19 cellular contexts compared by ENCODE assay signal in genomic region chr7:42214063-42214679, GRCh38. TPM values are rescaled to one million over a fixed set of nuclear protein-coding genes. Genes with fewer than 3 reads are reported as not detected.
DNase-seq lines count a peak whose midpoint lies in the region; ATAC-seq and TF ChIP-seq lines count a peak whose summit lies in the region.
"Had no signal": no experiment of that assay in that cellular context is flagged by ENCODE, and none has a peak within 500 bp of the region (broad histone marks: within the 10 kb centered on the region; RNA-seq: fewer than 3 reads in every experiment).

No MANE protein-coding gene starts in this region.

- peaks cover 100% of the 10 kb centered on the region for H4K20me1 ChIP-seq in smooth muscle cell (ENCODE audit: low read depth)

- no peak overlapping the region for H3K4me2 ChIP-seq in smooth muscle cell

- H3K27me3 Mint-ChIP-seq in mesothelial cell of epicardium (ENCODE audit: low read depth): no peaks in the 10 kb centered on the region
- H3K27me3 Mint-ChIP-seq: CD4-positive, CD25-positive, alpha-beta regulatory T cell had no signal

- no peak for TF ChIP-seq POLR2A in erythroblast (IDR thresholded peaks at IDR 0.05; ENCODE audit: low read length)

- H3K27me3 ChIP-seq in HUES48 (ENCODE audit: control insufficient read depth, insufficient read depth, low read length) (no peaks in the 10 kb centered on the region), ectodermal cell (ENCODE audit: control insufficient read depth, insufficient read depth, low read length, poor library complexity, severe bottlenecking) (no peaks in the 10 kb centered on the region), smooth muscle cell (ENCODE audit: low read depth) (no peaks in the 10 kb centered on the region), left lung (no peaks in the 10 kb centered on the region)
- H3K27me3 ChIP-seq: SJSA1 had no signal

- intact Hi-C loops in left lung (cut with DNase I): no loop called here

- H3K4me1 ChIP-seq in HUES48 (ENCODE audit: control insufficient read depth, insufficient read depth, low read length) (peaks cover 55% of the 10 kb centered on the region), ectodermal cell (ENCODE audit: control insufficient read depth, insufficient read depth, low read length) (peaks cover 74% of the 10 kb centered on the region), smooth muscle cell (ENCODE audit: low read depth) (peaks cover 76% of the 10 kb centered on the region), left lung (no peaks in the 10 kb centered on the region)
- H3K4me1 ChIP-seq: SJSA1 had no signal

- DNase-seq in mesothelial cell of epicardium (ENCODE audit: low spot score in 2 of 2, unreplicated experiment in 2 of 2): no peak
- no peak for DNase-seq in smooth muscle cell (lab: John Stamatoyannopoulos, UW; ENCODE audit: unreplicated experiment)
- DNase-seq in stimulated activated naive CD4-positive, alpha-beta T cell treated with Interleukin-2 at 50 U/mL for 16 hours (lab: John Stamatoyannopoulos, UW): no peak
- no peak for DNase-seq in erythroblast (lab: John Stamatoyannopoulos, UW)
- DNase-seq in GM19240 (ENCODE audit: insufficient read length, low spot score): no peak
- no peak for DNase-seq in left lung
- DNase-seq: CD4-positive, CD25-positive, alpha-beta regulatory T cell; COR-L47; DMS79 treated with DMSO at 0.1 percent for 48 hours; HCEC 1CT; Kasumi-1; NCI-H1417 treated with DMSO at 0.1 percent for 48 hours; NCI-H187; NCI-H446; NCI-H526 treated with DMSO at 0.1 percent for 48 hours had no signal

- H2AFZ ChIP-seq in smooth muscle cell (ENCODE audit: low read depth): no peak overlapping the region

- ATAC-seq in left lung: no peak
- ATAC-seq: Right ventricle myocardium inferior had no signal

- H3K36me3 ChIP-seq in HUES48 (ENCODE audit: control insufficient read depth, insufficient read depth, low read length) (no peaks in the 10 kb centered on the region), ectodermal cell (ENCODE audit: control insufficient read depth, insufficient read depth, low read length) (peaks cover 16% of the 10 kb centered on the region), smooth muscle cell (ENCODE audit: low read depth) (no peaks in the 10 kb centered on the region), left lung (no peaks in the 10 kb centered on the region)

- H3K4me1 Mint-ChIP-seq in mesothelial cell of epicardium: peaks cover 37% of the 10 kb centered on the region
- H3K4me1 Mint-ChIP-seq: CD4-positive, CD25-positive, alpha-beta regulatory T cell had no signal

- H3K4me3 ChIP-seq in HUES48 (ENCODE audit: low read depth, low read length) (no peak overlapping the region), ectodermal cell (ENCODE audit: insufficient read depth, low read depth, low read length) (no peak overlapping the region), smooth muscle cell (no peak overlapping the region), left lung (no peak overlapping the region)
- H3K4me3 ChIP-seq: SJSA1 had no signal

- no peak for TF ChIP-seq CTCF in mesothelial cell of epicardium (IDR thresholded peaks at IDR 0.05; ENCODE audit: unreplicated experiment)
- TF ChIP-seq CTCF in smooth muscle cell (IDR thresholded peaks at IDR 0.05; ENCODE audit: borderline replicate concordance, insufficient read depth, poor library complexity, severe bottlenecking): no peak
- no peak for TF ChIP-seq CTCF in left lung (IDR thresholded peaks at IDR 0.05)

- H3K9me3 ChIP-seq in HUES48 (ENCODE audit: control insufficient read depth, insufficient read depth, low read length): no peaks in the 10 kb centered on the region
- H3K9me3 ChIP-seq in ectodermal cell (ENCODE audit: control insufficient read depth, low read length): no peaks in the 10 kb centered on the region
- H3K9me3 ChIP-seq in smooth muscle cell (replicated peaks; ENCODE audit: low read depth): no peaks in the 10 kb centered on the region
- no peaks in the 10 kb centered on the region for H3K9me3 ChIP-seq in left lung
- H3K9me3 ChIP-seq: SJSA1 had no signal

- 1% methylated on average over 6 to 7 of the region's 8 CpGs for WGBS in ectodermal cell, 2 experiments
- WGBS in smooth muscle cell (ENCODE audit: low lambda C conversion rate): 85% methylated on average over 8 of the region's 8 CpGs

- H3K27ac ChIP-seq in HUES48 (ENCODE audit: low read depth, low read length): peak overlapping the region; percentile 83
- peak overlapping the region; percentile 81 for H3K27ac ChIP-seq in ectodermal cell (ENCODE audit: insufficient read depth, low read depth, low read length, poor library complexity, severe bottlenecking)
- peak overlapping the region; percentile 1 for H3K27ac ChIP-seq in smooth muscle cell (ENCODE audit: low read depth)
- no peak overlapping the region for H3K27ac ChIP-seq in left lung
- H3K27ac ChIP-seq: SJSA1 had no signal

- H3K9ac ChIP-seq in HUES48 (ENCODE audit: low read depth, low read length) (no peak overlapping the region), smooth muscle cell (ENCODE audit: low read depth) (no peak overlapping the region)

- peak overlapping the region; percentile 65 for H3K27ac Mint-ChIP-seq in mesothelial cell of epicardium
- H3K27ac Mint-ChIP-seq: CD4-positive, CD25-positive, alpha-beta regulatory T cell had no signal

- H3F3A ChIP-seq in smooth muscle cell (ENCODE audit: low read depth): peaks cover 4% of the 10 kb centered on the region

- no peaks in the 10 kb centered on the region for H3K9me3 Mint-ChIP-seq in mesothelial cell of epicardium

- peaks cover 94% of the 10 kb centered on the region for H3K79me2 ChIP-seq in smooth muscle cell (ENCODE audit: low read depth)

- H3K36me3 Mint-ChIP-seq in mesothelial cell of epicardium: peaks cover 20% of the 10 kb centered on the region
- H3K36me3 Mint-ChIP-seq: CD4-positive, CD25-positive, alpha-beta regulatory T cell had no signal

- no peak overlapping the region for H3K4me3 Mint-ChIP-seq in mesothelial cell of epicardium
- H3K4me3 Mint-ChIP-seq: CD4-positive, CD25-positive, alpha-beta regulatory T cell had no signal

RNA-seq across cellular contexts. Expression of gene GLI3, which starts 22.8 kb away (rescaled TPM):
- polyA plus RNA-seq in ectodermal cell (2013, experiment 1 of 4): 200 TPM
- polyA plus RNA-seq in ectodermal cell (2013, experiment 2 of 4): 235 TPM
- 110 TPM for polyA plus RNA-seq in ectodermal cell (2013, experiment 3 of 4)
- 128 TPM for polyA plus RNA-seq in ectodermal cell (2013, experiment 4 of 4)
- total RNA-seq in mesothelial cell of epicardium: 122 to 126 TPM (median 122 TPM) in 3 replicates
- total RNA-seq in smooth muscle cell: 31.1 and 31.2 TPM in 2 replicates
- 68.2 and 70.4 TPM in 2 replicates for polyA plus RNA-seq in smooth muscle cell
- 10 to 100 TPM; 20.3 to 29.5 TPM for total RNA-seq in left lung
- total RNA-seq: CD4-positive, CD25-positive, alpha-beta regulatory T cell had no signal
- polyA plus RNA-seq: CD4-positive, CD25-positive, alpha-beta regulatory T cell had no signal

Comparison
In these comparisons a context has a peak if more than half of its experiments do, and no peak if none do; other contexts are left out.
1. H3K27ac ChIP-seq: peak in HUES48 (single experiment), ectodermal cell (single experiment) and smooth muscle cell (single experiment); none in left lung (0 of 2).